Comparison of ENCODE assay signal across 31 cellular contexts in genomic region chr7:46493196-46493595, GRCh38.
DNase-seq lines count a peak whose midpoint lies in the region; ATAC-seq and TF ChIP-seq lines count a peak whose summit lies in the region.
"Had no signal": no experiment of that assay in that cellular context is flagged by ENCODE, and none has a peak within 500 bp of the region (broad histone marks: within the 10 kb centered on the region; RNA-seq: fewer than 3 reads in every experiment).

No MANE protein-coding gene starts in this region.

- no peak overlapping the region for H3K27ac ChIP-seq in C4-2B
- H3K27ac ChIP-seq: esophagus squamous epithelium, gastroesophageal sphincter, neural progenitor cell, right atrium auricular region had no signal

- H3K9me3 Mint-ChIP-seq in mesothelial cell of epicardium = peaks cover 48% of the 10 kb centered on the region
- H3K9me3 Mint-ChIP-seq in CD14-positive monocyte = peaks cover 5 to 12% (median 6%) of the 10 kb centered on the region in 7 donors

- peaks cover 30% of the 10 kb centered on the region for H3K4me1 Mint-ChIP-seq in mesothelial cell of epicardium
- no peaks in the 10 kb centered on the region for H3K4me1 Mint-ChIP-seq in CD14-positive monocyte
- H3K4me1 Mint-ChIP-seq: activated naive CD4-positive, alpha-beta T cell treated with anti-CD3 and anti-CD28 coated beads, Interleukin-2, amount 50 U/mL, for 24 hours; H9; neural progenitor cell had no signal

- H3K4me3 ChIP-seq in cardiac fibroblast (replicated peaks in 1 of 2; ENCODE audit: low read depth in 2 of 2, low read length in 2 of 2) (no peak overlapping the region), foreskin fibroblast (ENCODE audit: low read depth in 1 of 2, low read length in 2 of 2) (no peak overlapping the region)
- H3K4me3 ChIP-seq: esophagus squamous epithelium, gastroesophageal sphincter, GM12878, neural progenitor cell, right atrium auricular region had no signal

- ATAC-seq in GM19452 (IDR thresholded peaks at IDR 0.05; ENCODE audit: unreplicated experiment) = no peak
- ATAC-seq: gastroesophageal sphincter, GM12878, Panc1 had no signal

- H3K4me3 Mint-ChIP-seq in mesothelial cell of epicardium = no peak overlapping the region
- no peak overlapping the region for H3K4me3 Mint-ChIP-seq in CD14-positive monocyte
- H3K4me3 Mint-ChIP-seq: activated naive CD4-positive, alpha-beta T cell treated with anti-CD3 and anti-CD28 coated beads, Interleukin-2, amount 50 U/mL, for 24 hours; dendritic cell treated with granulocyte-macrophage colony-stimulating factor and Interleukin-4, amounts not matched to agents 40 ng/mL and 50 ng/mL, for 4 days; H9; neural progenitor cell had no signal

- intact Hi-C loops in CD14-positive monocyte (cut with micrococcal nuclease) = no loop called here

- H3K36me3 Mint-ChIP-seq in mesothelial cell of epicardium (peaks cover 31% of the 10 kb centered on the region), CD14-positive monocyte (no peaks in the 10 kb centered on the region)
- H3K36me3 Mint-ChIP-seq: activated naive CD4-positive, alpha-beta T cell treated with anti-CD3 and anti-CD28 coated beads, Interleukin-2, amount 50 U/mL, for 24 hours; neural progenitor cell had no signal

- no peaks in the 10 kb centered on the region for H3K27me3 Mint-ChIP-seq in mesothelial cell of epicardium (ENCODE audit: low read depth)
- H3K27me3 Mint-ChIP-seq in CD14-positive monocyte (ENCODE audit: low read depth in 3 of 3) = no peaks in the 10 kb centered on the region
- H3K27me3 Mint-ChIP-seq: activated naive CD4-positive, alpha-beta T cell treated with anti-CD3 and anti-CD28 coated beads, Interleukin-2, amount 50 U/mL, for 24 hours; dendritic cell treated with granulocyte-macrophage colony-stimulating factor and Interleukin-4, amounts not matched to agents 40 ng/mL and 50 ng/mL, for 4 days had no signal

- DNase-seq in HT-29 (ENCODE audit: low spot score) (peak; percentile 46), cardiac fibroblast (ENCODE audit: low read depth in 2 of 2) (no peak), mesothelial cell of epicardium (ENCODE audit: low spot score in 2 of 2, unreplicated experiment in 2 of 2) (no peak), CD14-positive monocyte (ENCODE audit: low spot score) (no peak), kidney glomerular epithelial cell (lab: John Stamatoyannopoulos, UW) (no peak), foreskin fibroblast (no peak)
- DNase-seq: activated CD4-positive, alpha-beta T cell treated with anti-CD3 and anti-CD28 coated beads for 48 hours; activated CD8-positive, alpha-beta memory T cell treated with anti-CD3 and anti-CD28 coated beads for 24 hours; activated T-cell treated with anti-CD3 and anti-CD28 coated beads for 4 hours; amniotic stem cell; caudate nucleus; esophagus squamous epithelium; H9; NCI-H1436 treated with DMSO at 0.1 percent for 48 hours; NCI-H226; NCI-H69; posterior cingulate gyrus; SHP77 treated with DMSO at 0.1 percent for 48 hours; stimulated activated CD4-positive, alpha-beta T cell treated with anti-CD3 and anti-CD28 coated beads, Interleukin-1b, Interleukin-23, amount 100 ng/mL, for 48 hours; stimulated activated naive CD4-positive, alpha-beta T cell treated with Interleukin-2 at 50 U/mL for 16 hours; T-helper 9 cell had no signal

- peak; percentile 30 for TF ChIP-seq CTCF in C4-2B (conservative IDR thresholded peaks at IDR 0.05)
- peak; percentile 14 for TF ChIP-seq CTCF in cardiac fibroblast (IDR thresholded peaks at IDR 0.05; ENCODE audit: low read depth, low read length)
- no peak for TF ChIP-seq CTCF in mesothelial cell of epicardium (IDR thresholded peaks at IDR 0.05; ENCODE audit: unreplicated experiment)
- no peak for TF ChIP-seq CTCF in CD14-positive monocyte (IDR thresholded peaks at IDR 0.05)
- no peak for TF ChIP-seq CTCF in foreskin fibroblast (IDR thresholded peaks at IDR 0.05; ENCODE audit: low read depth, low read length)

- H3K27ac Mint-ChIP-seq in mesothelial cell of epicardium (peak overlapping the region; percentile 27), CD14-positive monocyte (no peak overlapping the region)
- H3K27ac Mint-ChIP-seq: activated naive CD4-positive, alpha-beta T cell treated with anti-CD3 and anti-CD28 coated beads, Interleukin-2, amount 50 U/mL, for 24 hours; activated T-helper 2 cell treated with anti-CD3 and anti-CD28 coated beads, Interferon-gamma antibody, Interleukin-2, Interleukin-4, amounts not matched to agents 10 μg/mL and 5 μg/mL and 100 μg/mL, durations not matched to agents 14 hours and 24 hours and 36 hours; dendritic cell treated with granulocyte-macrophage colony-stimulating factor and Interleukin-4, amounts not matched to agents 40 ng/mL and 50 ng/mL, for 4 days; H9; neural progenitor cell had no signal

Comparison
In these comparisons a context has a peak if more than half of its experiments do, and no peak if none do; other contexts are left out.
1. CTCF ChIP-seq: peak in C4-2B (single experiment) and cardiac fibroblast (single experiment); none in mesothelial cell of epicardium (single experiment), CD14-positive monocyte (single experiment) and foreskin fibroblast (single experiment).